8 cellular contexts compared by ENCODE assay signal in genomic region chr2:169824373-169825333, GRCh38. TPM values are rescaled to one million over a fixed set of nuclear protein-coding genes. Genes with fewer than 3 reads are reported as not detected.
A peak's percentile ranks its signal among the peaks of the same experiment; 100 is the strongest.
DNase-seq lines count a peak whose midpoint lies in the region; ATAC-seq, FAIRE-seq and TF ChIP-seq lines count a peak whose summit lies in the region.

TSS of gene METTL5 (minus strand) at chr2:169824905. CDS start at chr2:169824597, 308 bp downstream.

- TF ChIP-seq POLR2A in H54 (IDR thresholded peaks at IDR 0.05; ENCODE audit: low read depth, low read length) = peak; percentile 83

- H3K27me3 ChIP-seq in SJCRH30 (no peaks in the 10 kb centered on the region), foreskin keratinocyte (no peaks in the 10 kb centered on the region), subcutaneous abdominal adipose tissue (ENCODE audit: control insufficient read depth in 5 of 5, insufficient read depth in 4 of 5, low read length in 5 of 5) (no peaks in the 10 kb centered on the region)

- H3K9me3 ChIP-seq in ES-I3 (ENCODE audit: control insufficient read depth, insufficient read depth, low read length) = no peaks in the 10 kb centered on the region
- H3K9me3 ChIP-seq in SJCRH30 (replicated peaks) = no peaks in the 10 kb centered on the region
- no peaks in the 10 kb centered on the region for H3K9me3 ChIP-seq in subcutaneous abdominal adipose tissue (ENCODE audit: control insufficient read depth in 5 of 5, low read length in 5 of 5)

- H3K9me3 Mint-ChIP-seq in neural crest cell = no peaks in the 10 kb centered on the region

- ATAC-seq in foreskin keratinocyte = peak; percentile 71

- H3K27ac Mint-ChIP-seq in neural crest cell (ENCODE audit: unreplicated experiment) = peak within 1 kb of the TSS; percentile 73

- no peak for FAIRE-seq in H54 (lab: Jason Lieb, UNC)

- H3K4me1 Mint-ChIP-seq in neural crest cell = peaks cover 47% of the 10 kb centered on the region

- peak within 1 kb of the TSS; percentile 43; the same call in 1 of the 2 replicates for H3K27ac ChIP-seq in SJCRH30
- H3K27ac ChIP-seq in foreskin keratinocyte = peak within 1 kb of the TSS; percentile 46
- H3K27ac ChIP-seq in subcutaneous abdominal adipose tissue (ENCODE audit: low read depth, low read length) = peak within 1 kb of the TSS; percentile 84

- TF ChIP-seq CTCF in foreskin keratinocyte (conservative IDR thresholded peaks at IDR 0.05) (peak; percentile 99), neural crest cell (conservative IDR thresholded peaks at IDR 0.05) (peak; percentile 95)

- H3K4me3 ChIP-seq in SJCRH30 (peak within 1 kb of the TSS; percentile 84), subcutaneous abdominal adipose tissue (ENCODE audit: low read depth in 1 of 5, low read length in 5 of 5) (peak within 1 kb of the TSS; percentile 77 to 90 (median 86))

- peaks cover 5% of the 10 kb centered on the region for H3K36me3 Mint-ChIP-seq in neural crest cell (ENCODE audit: low read depth)

- no peaks in the 10 kb centered on the region for H3K27me3 Mint-ChIP-seq in neural crest cell (ENCODE audit: low read depth)

- peak; percentile 78 for DNase-seq in H54 (ENCODE audit: insufficient read length, low spot score)
- peak; percentile 91 for DNase-seq in LoVo (ENCODE audit: low spot score)
- DNase-seq in SJCRH30 = peak; percentile 80 to 86
- peak; percentile 62 for DNase-seq in activated gamma-delta T cell treated with anti-CD3 and anti-CD28 coated beads, Interleukin-2, amount 50 U/mL, for 16 hours (ENCODE audit: low read depth)
- DNase-seq in foreskin keratinocyte = peak in 1 of 2 donors; percentile 68
- DNase-seq in neural crest cell (ENCODE audit: low read depth, low spot score) = peak; percentile 84

- peaks cover 6% of the 10 kb centered on the region; the same call in 1 of the 2 replicates for H3K4me1 ChIP-seq in ES-I3 (ENCODE audit: insufficient read depth, low read length)
- H3K4me1 ChIP-seq in SJCRH30 = 0 out of 2 replicates have a peak, but pooled peaks cover 4% of the 10 kb centered on the region
- H3K4me1 ChIP-seq in foreskin keratinocyte = peaks cover 17% of the 10 kb centered on the region
- peaks cover 5 to 49% (median 43%) of the 10 kb centered on the region in 5 donors for H3K4me1 ChIP-seq in subcutaneous abdominal adipose tissue (ENCODE audit: control insufficient read depth in 5 of 5, insufficient read depth in 5 of 5, low read length in 5 of 5)

- H3K36me3 ChIP-seq in ES-I3 (ENCODE audit: insufficient read depth, low read length) (0 out of 2 replicates have a peak, but pooled peaks cover 5% of the 10 kb centered on the region), SJCRH30 (no peaks in the 10 kb centered on the region), subcutaneous abdominal adipose tissue (ENCODE audit: control insufficient read depth in 5 of 5, insufficient read depth in 5 of 5, low read length in 5 of 5) (peaks cover 0 to 4% (median 0%) of the 10 kb centered on the region in 5 donors)

- peak within 1 kb of the TSS; percentile 90 for H3K4me3 Mint-ChIP-seq in neural crest cell

- H3K9ac ChIP-seq in ES-I3 (ENCODE audit: low read depth, low read length) = peak within 1 kb of the TSS; percentile 93
- H3K9ac ChIP-seq in subcutaneous abdominal adipose tissue (ENCODE audit: low read length in 5 of 5) = peak within 1 kb of the TSS; percentile 78 to 96 (median 92)

RNA-seq across cellular contexts. Expression of gene METTL5, which starts in this region (rescaled TPM):
- total RNA-seq in SJCRH30 (2014; rRNA removed; shearing (Covaris generic)) = 40.5 and 41.2 TPM in 2 replicates
- 102 and 105 TPM in 2 replicates for total RNA-seq in foreskin keratinocyte
- 122 TPM in 2 replicates for polyA plus RNA-seq in foreskin keratinocyte
- total RNA-seq in neural crest cell = 55.1 and 55.7 TPM in 2 replicates
